ENCODE assay signal across 1 cellular context in genomic region chr16:2516391-2517240, GRCh38.
TF ChIP-seq lines count a peak whose summit lies in the region.

No MANE protein-coding gene starts in this region.

TF ChIP-seq in HepG2, 621 proteins besides CTCF, POLR2A, EP300 and RAD21 (continued from another document and continues in another):
- no peak for TF ChIP-seq ZNF576 (CRISPR knock-in tag; IDR thresholded peaks at IDR 0.05)
- TF ChIP-seq TEF (CRISPR knock-in tag; IDR thresholded peaks at IDR 0.05) = no peak
- TF ChIP-seq ZNF256 (CRISPR knock-in tag; conservative IDR thresholded peaks at IDR 0.05) = no peak
- no peak for TF ChIP-seq HOXA3 (CRISPR knock-in tag; IDR thresholded peaks at IDR 0.05)
- TF ChIP-seq JUNB (CRISPR knock-in tag; IDR thresholded peaks at IDR 0.05; ENCODE audit: borderline replicate concordance) = no peak
- TF ChIP-seq FOXO4 (CRISPR knock-in tag; conservative IDR thresholded peaks at IDR 0.05) = no peak
- no peak for TF ChIP-seq FOXC1 (CRISPR knock-in tag; IDR thresholded peaks at IDR 0.05; ENCODE audit: borderline replicate concordance)
- TF ChIP-seq ZSCAN12 (CRISPR knock-in tag; IDR thresholded peaks at IDR 0.05) = no peak
- TF ChIP-seq ZBTB25 (CRISPR knock-in tag; IDR thresholded peaks at IDR 0.05) = no peak
- no peak for TF ChIP-seq ZZZ3 (CRISPR knock-in tag; IDR thresholded peaks at IDR 0.05; ENCODE audit: borderline replicate concordance)
- no peak for TF ChIP-seq IKZF4 (CRISPR knock-in tag; IDR thresholded peaks at IDR 0.05; ENCODE audit: borderline replicate concordance, low read depth, not compliant biosample characterization)
- TF ChIP-seq ARNT2 (CRISPR knock-in tag; IDR thresholded peaks at IDR 0.05; ENCODE audit: low read depth) = no peak
- peak; percentile 50; the same call in 1 of the 2 replicates for TF ChIP-seq MAX (IDR thresholded peaks at IDR 0.05)
- TF ChIP-seq ETV5 (CRISPR knock-in tag; IDR thresholded peaks at IDR 0.05; ENCODE audit: borderline replicate concordance) = peak; percentile 33; the same call in 1 of the 2 replicates
- TF ChIP-seq HMGXB3 (CRISPR knock-in tag; IDR thresholded peaks at IDR 0.05; ENCODE audit: borderline replicate concordance) = no peak
- no peak for TF ChIP-seq PBX2 (CRISPR knock-in tag; IDR thresholded peaks at IDR 0.05)
- no peak for TF ChIP-seq ZNF512 (CRISPR knock-in tag; IDR thresholded peaks at IDR 0.05)
- TF ChIP-seq ZNF784 (CRISPR knock-in tag; IDR thresholded peaks at IDR 0.05; ENCODE audit: borderline replicate concordance) = no peak
- TF ChIP-seq PATZ1 (CRISPR knock-in tag; IDR thresholded peaks at IDR 0.05) = no peak
- TF ChIP-seq MYC (CRISPR knock-in tag; IDR thresholded peaks at IDR 0.05; ENCODE audit: borderline replicate concordance) = peak; percentile 20; the same call in 1 of the 2 replicates
- no peak for TF ChIP-seq SRF (IDR thresholded peaks at IDR 0.05; ENCODE audit: low read depth, low read length)
- TF ChIP-seq TMF1 (CRISPR knock-in tag; IDR thresholded peaks at IDR 0.05; ENCODE audit: low read depth) = no peak
- no peak for TF ChIP-seq ZBTB44 (CRISPR knock-in tag; IDR thresholded peaks at IDR 0.05)
- TF ChIP-seq MTERF4 (CRISPR knock-in tag; IDR thresholded peaks at IDR 0.05) = no peak
- TF ChIP-seq ELF4 (CRISPR knock-in tag; IDR thresholded peaks at IDR 0.05; ENCODE audit: borderline replicate concordance) = no peak
- no peak for TF ChIP-seq DDIT3 (CRISPR knock-in tag; IDR thresholded peaks at IDR 0.05)
- TF ChIP-seq ERF (CRISPR knock-in tag; IDR thresholded peaks at IDR 0.05) = no peak
- no peak for TF ChIP-seq HNF1B (CRISPR knock-in tag; IDR thresholded peaks at IDR 0.05)
- TF ChIP-seq RBAK (CRISPR knock-in tag; IDR thresholded peaks at IDR 0.05) = no peak
- no peak for TF ChIP-seq NPAS2 (CRISPR knock-in tag; IDR thresholded peaks at IDR 0.05; ENCODE audit: borderline replicate concordance)
- no peak for TF ChIP-seq ZNF281 (CRISPR knock-in tag; IDR thresholded peaks at IDR 0.05; ENCODE audit: borderline replicate concordance)
- no peak for TF ChIP-seq EZH2 (conservative IDR thresholded peaks at IDR 0.05; ENCODE audit: low read depth, low read length)
- TF ChIP-seq PCBP1 (IDR thresholded peaks at IDR 0.05; ENCODE audit: borderline replicate concordance, low read depth, low read length) = no peak
- TF ChIP-seq PAF1 (CRISPR knock-in tag; IDR thresholded peaks at IDR 0.05) = no peak
